In the genomic region with DNA sequence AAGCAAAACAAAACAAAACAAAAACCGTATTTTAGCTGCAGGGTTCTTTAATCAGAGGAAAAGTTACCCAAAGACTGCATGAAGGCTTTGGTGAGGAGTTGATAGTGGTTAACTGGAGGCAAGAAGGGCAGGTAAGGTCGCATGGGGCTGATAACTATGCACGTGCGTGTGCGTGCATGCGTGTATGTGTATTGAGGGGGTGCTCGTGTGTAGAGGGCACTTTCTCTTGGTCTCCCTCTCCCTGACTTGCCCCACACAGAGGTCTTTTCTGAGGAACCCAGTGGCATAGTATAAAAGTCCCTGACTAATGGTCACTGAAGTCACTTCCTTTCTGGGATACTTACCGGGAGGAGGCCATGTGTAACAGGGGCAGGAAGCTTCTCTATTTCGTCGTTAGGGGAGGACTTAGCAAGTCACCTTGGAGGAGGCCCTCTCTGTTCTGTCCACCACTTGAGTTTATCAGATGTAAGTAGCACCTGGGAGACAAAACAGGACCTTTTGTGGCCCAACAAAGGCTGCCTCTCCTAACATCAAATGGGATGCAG, we compare ENCODE assay signal across 31 cellular contexts. TPM values are rescaled to one million over a fixed set of nuclear protein-coding genes. Genes with fewer than 3 reads are reported as not detected.
A peak's percentile ranks its signal among the peaks of the same experiment; 100 is the strongest.
DNase-seq lines count a peak whose midpoint lies in the region; ATAC-seq and TF ChIP-seq lines count a peak whose summit lies in the region.
"Had no signal": no experiment of that assay in that cellular context is flagged by ENCODE, and none has a peak within 500 bp of the region (broad histone marks: within the 10 kb centered on the region; RNA-seq: fewer than 3 reads in every experiment).

No MANE protein-coding gene starts in this region.

- H3K4me3 ChIP-seq in left ventricle myocardium inferior: no peak overlapping the region
- H3K4me3 ChIP-seq: esophagus squamous epithelium, hepatocyte, left lung, MG63, ovary, smooth muscle cell, testis had no signal

- peaks cover 75% of the 10 kb centered on the region for H3K4me1 Mint-ChIP-seq in dendritic cell treated with granulocyte-macrophage colony-stimulating factor and Interleukin-4, amounts not matched to agents 40 ng/mL and 50 ng/mL, for 4 days (ENCODE audit: low read depth)
- H3K4me1 Mint-ChIP-seq: activated CD4-positive, alpha-beta memory T cell treated with anti-CD3 and anti-CD28 coated beads, Interleukin-2, amount 10 ng/mL, durations not matched to agents 7 days and 5 days had no signal

- no peak for DNase-seq in left ventricle myocardium inferior
- DNase-seq in left cardiac atrium: no peak
- DNase-seq in MV-4-11 (lab: John Stamatoyannopoulos, UW): peak; percentile 34
- no peak for DNase-seq in NCI-H1417 (lab: John Stamatoyannopoulos, UW)
- DNase-seq in activated CD4-positive, alpha-beta T cell treated with anti-CD3 and anti-CD28 coated beads for 1 hour: no peak
- DNase-seq in activated CD4-positive, alpha-beta T cell treated with anti-CD3 and anti-CD28 coated beads for 48 hours: no peak
- DNase-seq: ACHN; activated CD4-positive, alpha-beta memory T cell treated with anti-CD3 and anti-CD28 coated beads, Interleukin-2, amount 10 ng/mL, durations not matched to agents 7 days and 5 days; activated T-cell treated with anti-CD3 and anti-CD28 coated beads for 4 hours; brain microvascular endothelial cell; C1 segment of cervical spinal cord; Calu3; esophagus squamous epithelium; left lung; MG63; NCI-H1930; NCI-H69; retina; stimulated activated CD4-positive, alpha-beta T cell treated with anti-CD3 and anti-CD28 coated beads, Interleukin-2, amount 100 ng/mL, for 24 hours; testis; WERI-Rb-1 had no signal

- no peak for TF ChIP-seq CTCF in left ventricle myocardium inferior (IDR thresholded peaks at IDR 0.05; ENCODE audit: borderline replicate concordance)

- H3K36me3 Mint-ChIP-seq in dendritic cell treated with granulocyte-macrophage colony-stimulating factor and Interleukin-4, amounts not matched to agents 40 ng/mL and 50 ng/mL, for 4 days (ENCODE audit: low read depth): peaks cover 6% of the 10 kb centered on the region
- H3K36me3 Mint-ChIP-seq: mesothelial cell of epicardium; natural killer cell treated with Interleukin-12 subunit alpha and Interleukin-12 subunit beta and Interleukin-15 and Interleukin-18, amount 100 ng/mL, for 72 hours had no signal

- H3K9me3 ChIP-seq in left ventricle myocardium inferior (replicated peaks): no peaks in the 10 kb centered on the region
- H3K9me3 ChIP-seq: esophagus squamous epithelium, left lung, MG63, ovary, testis had no signal

- H3K27me3 ChIP-seq in left ventricle myocardium inferior (ENCODE audit: low read depth): no peaks in the 10 kb centered on the region
- H3K27me3 ChIP-seq: brain microvascular endothelial cell, esophagus squamous epithelium, hepatocyte, left lung, MG63, ovary, testis had no signal

- ATAC-seq in left cardiac atrium (no peak), HG03460 (IDR thresholded peaks at IDR 0.05; ENCODE audit: unreplicated experiment) (no peak)
- ATAC-seq: left lung; natural killer cell treated with Interleukin-12 subunit alpha and Interleukin-12 subunit beta and Interleukin-15 and Interleukin-18, amount 100 ng/mL, for 72 hours; SK-N-SH treated with all-trans-retinoic acid at 6 μM for 48 hours had no signal

- H3K4me3 Mint-ChIP-seq in dendritic cell treated with granulocyte-macrophage colony-stimulating factor and Interleukin-4, amounts not matched to agents 40 ng/mL and 50 ng/mL, for 4 days: peak overlapping the region; percentile 37
- H3K4me3 Mint-ChIP-seq: activated CD4-positive, alpha-beta memory T cell treated with anti-CD3 and anti-CD28 coated beads, Interleukin-2, amount 10 ng/mL, durations not matched to agents 7 days and 5 days; mesothelial cell of epicardium; natural killer cell treated with Interleukin-12 subunit alpha and Interleukin-12 subunit beta and Interleukin-15 and Interleukin-18, amount 100 ng/mL, for 72 hours; T-helper 2 cell treated with Interferon-gamma antibody and Interleukin-4, amounts not matched to agents 5 μg/mL and 100 μg/mL, for 36 hours had no signal

- H3K9me3 Mint-ChIP-seq in dendritic cell treated with granulocyte-macrophage colony-stimulating factor and Interleukin-4, amounts not matched to agents 40 ng/mL and 50 ng/mL, for 4 days: no peaks in the 10 kb centered on the region
- H3K9me3 Mint-ChIP-seq: activated CD4-positive, alpha-beta memory T cell treated with anti-CD3 and anti-CD28 coated beads, Interleukin-2, amount 10 ng/mL, durations not matched to agents 7 days and 5 days; natural killer cell treated with Interleukin-12 subunit alpha and Interleukin-12 subunit beta and Interleukin-15 and Interleukin-18, amount 100 ng/mL, for 72 hours; T-helper 2 cell treated with Interferon-gamma antibody and Interleukin-4, amounts not matched to agents 5 μg/mL and 100 μg/mL, for 36 hours had no signal

- intact Hi-C loops in left ventricle myocardium inferior (cut with micrococcal nuclease) (no loop called here), left cardiac atrium (cut with DNase I) (no loop called here)
- intact Hi-C loops in dendritic cell treated with granulocyte-macrophage colony-stimulating factor and Interleukin-4, amounts not matched to agents 40 ng/mL and 50 ng/mL, for 4 days (cut with micrococcal nuclease): no loop called here

- no peaks in the 10 kb centered on the region for H3K36me3 ChIP-seq in left ventricle myocardium inferior
- H3K36me3 ChIP-seq: brain microvascular endothelial cell, esophagus squamous epithelium, left lung, MG63, ovary, WERI-Rb-1 had no signal

- H3K4me1 ChIP-seq in left ventricle myocardium inferior: peaks cover 62% of the 10 kb centered on the region

- H3K27ac ChIP-seq in left ventricle myocardium inferior (replicated peaks): peak overlapping the region; percentile 5
- H3K27ac ChIP-seq: brain microvascular endothelial cell, esophagus squamous epithelium, hepatocyte, left lung, ovary, testis, WERI-Rb-1 had no signal

- H3K27ac Mint-ChIP-seq in dendritic cell treated with granulocyte-macrophage colony-stimulating factor and Interleukin-4, amounts not matched to agents 40 ng/mL and 50 ng/mL, for 4 days: peak overlapping the region; percentile 84
- H3K27ac Mint-ChIP-seq: activated CD4-positive, alpha-beta memory T cell treated with anti-CD3 and anti-CD28 coated beads, Interleukin-2, amount 10 ng/mL, durations not matched to agents 7 days and 5 days; mesothelial cell of epicardium; natural killer cell treated with Interleukin-12 subunit alpha and Interleukin-12 subunit beta and Interleukin-15 and Interleukin-18, amount 100 ng/mL, for 72 hours; T-helper 2 cell treated with Interferon-gamma antibody and Interleukin-4, amounts not matched to agents 5 μg/mL and 100 μg/mL, for 36 hours had no signal

- H3K27me3 Mint-ChIP-seq in dendritic cell treated with granulocyte-macrophage colony-stimulating factor and Interleukin-4, amounts not matched to agents 40 ng/mL and 50 ng/mL, for 4 days: no peaks in the 10 kb centered on the region

RNA-seq across cellular contexts. Expression of a gene that starts 20.1 kb away (rescaled TPM):
- total RNA-seq in left ventricle myocardium inferior (43.4 TPM), left cardiac atrium (10 to 100 TPM; 36.0 to 48.0 TPM)

RNA-seq across cellular contexts. Expression of a gene that starts 55.8 kb away (rescaled TPM):
- 19.8 TPM for total RNA-seq in left ventricle myocardium inferior
- 10 to 100 TPM; 12.0 to 16.5 TPM for total RNA-seq in left cardiac atrium
- total RNA-seq: activated CD4-positive, alpha-beta memory T cell treated with anti-CD3 and anti-CD28 coated beads, Interleukin-2, amount 10 ng/mL, durations not matched to agents 7 days and 5 days; frontal cortex had no signal
